In the genomic region with DNA sequence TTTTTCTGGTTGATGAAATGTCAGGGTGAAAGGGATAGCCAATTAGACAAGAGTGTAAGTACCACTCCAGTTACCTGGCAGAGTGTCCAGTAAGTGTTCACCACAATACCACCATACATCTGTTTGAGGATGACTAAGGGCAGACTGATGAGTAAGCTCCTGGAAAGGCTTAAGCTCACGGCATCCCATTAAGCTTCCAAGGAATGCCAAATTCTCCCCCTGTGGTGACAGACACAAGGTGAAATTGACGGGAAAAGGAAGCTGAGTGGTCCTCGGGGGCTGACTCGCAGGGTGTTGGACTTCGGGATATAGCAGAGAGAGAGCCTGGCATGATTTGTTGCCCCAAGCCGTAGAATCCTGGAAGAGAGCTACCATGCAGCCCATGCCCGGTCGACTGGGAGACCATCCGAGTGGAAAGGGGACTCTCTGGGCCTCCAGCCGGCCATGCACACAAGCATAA, we compare ENCODE assay signal across 11 cellular contexts. TPM values are rescaled to one million over a fixed set of nuclear protein-coding genes. Genes with fewer than 3 reads are reported as not detected.
DNase-seq lines count a peak whose midpoint lies in the region; ATAC-seq and TF ChIP-seq lines count a peak whose summit lies in the region.
"Had no signal": no experiment of that assay in that cellular context is flagged by ENCODE, and none has a peak within 500 bp of the region (broad histone marks: within the 10 kb centered on the region; RNA-seq: fewer than 3 reads in every experiment).

No MANE protein-coding gene starts in this region.

- DNase-seq in ACHN = peak; percentile 98
- peak; percentile 96 for DNase-seq in HS-5 (ENCODE audit: low read depth)
- peak; percentile 25 for DNase-seq in SKM-1 (lab: John Stamatoyannopoulos, UW; ENCODE audit: unreplicated experiment)
- DNase-seq in foreskin keratinocyte = peak; percentile 98 to 99
- DNase-seq in activated naive CD4-positive, alpha-beta T cell treated with Interleukin-2 at 50 U/mL for 16 hours = no peak
- no peak for DNase-seq in COLO668 (lab: John Stamatoyannopoulos, UW; ENCODE audit: unreplicated experiment)
- DNase-seq: activated T-cell treated with anti-CD3 and anti-CD28 coated beads, Interleukin-2, amount 50 U/mL, for 4 hours; NCI-H1105 had no signal

- H3K27ac Mint-ChIP-seq in activated T-helper 17 cell treated with anti-CD3 and anti-CD28 coated beads, Interleukin-2, amount 50 U/mL, for 72 hours = no peak overlapping the region

- peak; percentile 89 for ATAC-seq in foreskin keratinocyte
- no peak for ATAC-seq in activated T-helper 17 cell treated with anti-CD3 and anti-CD28 coated beads, Interleukin-2, amount 50 U/mL, for 72 hours (replicated peaks)
- ATAC-seq in GM21825 (IDR thresholded peaks at IDR 0.05; ENCODE audit: unreplicated experiment) = no peak
- ATAC-seq: activated T-cell treated with anti-CD3 and anti-CD28 coated beads, Interleukin-2, amount 50 U/mL, for 4 hours had no signal

- H3K4me1 ChIP-seq in foreskin keratinocyte = peaks cover 38% of the 10 kb centered on the region

- H3K4me1 Mint-ChIP-seq in activated T-helper 17 cell treated with anti-CD3 and anti-CD28 coated beads, Interleukin-2, amount 50 U/mL, for 72 hours = no peaks in the 10 kb centered on the region

- H3K4me3 Mint-ChIP-seq in activated T-helper 17 cell treated with anti-CD3 and anti-CD28 coated beads, Interleukin-2, amount 50 U/mL, for 72 hours = no peak overlapping the region
- H3K4me3 Mint-ChIP-seq: activated T-cell treated with anti-CD3 and anti-CD28 coated beads, Interleukin-2, amount 50 U/mL, for 4 hours had no signal

- TF ChIP-seq CTCF in foreskin keratinocyte (conservative IDR thresholded peaks at IDR 0.05) = peak; percentile 30

- in situ Hi-C loops in ACHN (cut with HindIII; ENCODE audit: low pct_ligation_motif_present, low pct_unique_long_range_greater_than_20kb, low sequenced_read_pairs) = no loop called here

- no peak overlapping the region for H3K27ac ChIP-seq in foreskin keratinocyte
- H3K27ac ChIP-seq: BLaER1 treated with 17β-estradiol and CSF1 and Interleukin-3, amounts not matched to agents 10 nM and 100 nM had no signal

- H3K27me3 Mint-ChIP-seq in activated T-helper 17 cell treated with anti-CD3 and anti-CD28 coated beads, Interleukin-2, amount 50 U/mL, for 72 hours = peaks cover 8% of the 10 kb centered on the region

- H3K27me3 ChIP-seq in foreskin keratinocyte = no peaks in the 10 kb centered on the region
- H3K27me3 ChIP-seq: BLaER1 treated with 17β-estradiol and CSF1 and Interleukin-3, amounts not matched to agents 10 nM and 100 nM had no signal

- no peaks in the 10 kb centered on the region for H3K9me3 Mint-ChIP-seq in activated T-helper 17 cell treated with anti-CD3 and anti-CD28 coated beads, Interleukin-2, amount 50 U/mL, for 72 hours
- H3K9me3 Mint-ChIP-seq: activated T-cell treated with anti-CD3 and anti-CD28 coated beads, Interleukin-2, amount 50 U/mL, for 4 hours had no signal

- no peaks in the 10 kb centered on the region for H3K36me3 Mint-ChIP-seq in activated T-helper 17 cell treated with anti-CD3 and anti-CD28 coated beads, Interleukin-2, amount 50 U/mL, for 72 hours (ENCODE audit: low read depth)

RNA-seq across cellular contexts. Expression of gene BST1, which starts 7.6 kb away (rescaled TPM):
- total RNA-seq in foreskin keratinocyte = 3.2 and 4.4 TPM in 2 replicates
- polyA plus RNA-seq in foreskin keratinocyte = 3.4 and 4.3 TPM in 2 replicates
- under 1 TPM; 0.32 to 0.58 TPM for total RNA-seq in activated T-helper 17 cell treated with anti-CD3 and anti-CD28 coated beads, Interleukin-2, amount 50 U/mL, for 72 hours

RNA-seq across cellular contexts. Expression of gene FAM200B, which starts 13.6 kb away (rescaled TPM):
- 34.8 and 35.2 TPM in 2 replicates for total RNA-seq in foreskin keratinocyte
- polyA plus RNA-seq in foreskin keratinocyte = 32.8 and 38.3 TPM in 2 replicates
- 10 to 100 TPM in 1 of 2 donors, 1 to 10 TPM in 1; 9.2 to 10.3 TPM for total RNA-seq in activated T-helper 17 cell treated with anti-CD3 and anti-CD28 coated beads, Interleukin-2, amount 50 U/mL, for 72 hours

RNA-seq across cellular contexts. Expression of gene FBXL5, which starts 40.1 kb away (rescaled TPM):
- 58.4 and 59.8 TPM in 2 replicates for total RNA-seq in foreskin keratinocyte
- polyA plus RNA-seq in foreskin keratinocyte = 25.5 and 31.2 TPM in 2 replicates
- 10 to 100 TPM; 22.4 to 26.3 TPM for total RNA-seq in activated T-helper 17 cell treated with anti-CD3 and anti-CD28 coated beads, Interleukin-2, amount 50 U/mL, for 72 hours

Comparison
In these comparisons a context has a peak if more than half of its experiments do, and no peak if none do; other contexts are left out.
1. DNase-seq: peak in ACHN (single experiment), HS-5 (single experiment), SKM-1 (single experiment) and foreskin keratinocyte (2 of 2); none in activated naive CD4-positive, alpha-beta T cell treated with Interleukin-2 at 50 U/mL for 16 hours (single experiment) and COLO668 (single experiment).